In the genomic region with DNA sequence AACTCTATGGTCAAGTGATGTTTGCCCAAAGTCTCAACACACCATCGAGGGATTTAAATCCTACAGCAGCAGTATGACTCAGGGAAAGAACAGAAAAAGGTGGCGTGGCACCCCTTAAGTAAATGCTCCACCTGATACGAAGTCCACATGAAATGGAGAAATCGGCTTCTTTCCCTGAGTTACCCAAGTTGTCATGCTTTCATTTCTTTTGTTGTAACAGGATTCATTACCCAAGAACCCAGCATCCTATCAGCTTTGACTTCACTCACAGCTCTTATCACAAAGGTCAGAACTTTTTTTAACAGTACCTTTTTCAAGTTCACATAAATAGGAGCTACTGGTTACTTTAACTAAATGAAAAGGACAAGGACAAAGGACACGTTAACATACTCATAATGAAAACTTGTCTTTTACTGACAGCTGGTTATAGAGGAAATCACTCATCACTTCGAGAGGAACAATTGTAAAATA, we compare ENCODE assay signal across 16 cellular contexts.
DNase-seq lines count a peak whose midpoint lies in the region; ATAC-seq and TF ChIP-seq lines count a peak whose summit lies in the region.
"Had no signal": no experiment of that assay in that cellular context is flagged by ENCODE, and none has a peak within 500 bp of the region (broad histone marks: within the 10 kb centered on the region; RNA-seq: fewer than 3 reads in every experiment).

No MANE protein-coding gene starts in this region.

- no peak overlapping the region for H3K4me3 ChIP-seq in mucosa of descending colon
- no peak overlapping the region for H3K4me3 ChIP-seq in upper lobe of left lung
- H3K4me3 ChIP-seq: GM23338, tibial nerve had no signal

- peaks cover 33% of the 10 kb centered on the region for H3K4me1 ChIP-seq in mucosa of descending colon (ENCODE audit: low read depth)
- H3K4me1 ChIP-seq in upper lobe of left lung: peaks cover 32 to 49% (median 36%) of the 10 kb centered on the region in 4 donors

- H3K27ac ChIP-seq in upper lobe of left lung: peak overlapping the region in 3 of 4 donors; percentile 7 to 57 (median 16)

- intact Hi-C loops in mucosa of descending colon (cut with DNase I, micrococcal nuclease): no loop called here

- no peak for TF ChIP-seq POLR2A in upper lobe of left lung (IDR thresholded peaks at IDR 0.05)

- TF ChIP-seq CTCF in mucosa of descending colon (IDR thresholded peaks at IDR 0.05) (no peak), upper lobe of left lung (IDR thresholded peaks at IDR 0.05) (no peak), mesothelial cell of epicardium (IDR thresholded peaks at IDR 0.05; ENCODE audit: unreplicated experiment) (no peak), HFFc6 (IDR thresholded peaks at IDR 0.05) (no peak)

- H3K36me3 Mint-ChIP-seq in activated T-cell treated with anti-CD3 and anti-CD28 coated beads, Interleukin-2, amount 50 U/mL, for 4 hours (ENCODE audit: insufficient read depth): peaks cover 45% of the 10 kb centered on the region
- peaks cover 33% of the 10 kb centered on the region for H3K36me3 Mint-ChIP-seq in activated naive CD8-positive, alpha-beta T cell treated with anti-CD3 and anti-CD28 coated beads, Interleukin-2, amount 10 ng/mL, durations not matched to agents 7 days and 5 days
- no peaks in the 10 kb centered on the region for H3K36me3 Mint-ChIP-seq in mesothelial cell of epicardium
- H3K36me3 Mint-ChIP-seq in HFFc6 (ENCODE audit: low read depth): no peaks in the 10 kb centered on the region; the same call in 1 of the 2 replicates

- ATAC-seq in activated T-cell treated with anti-CD3 and anti-CD28 coated beads, Interleukin-2, amount 50 U/mL, for 4 hours: peak in 1 of 2 donors; percentile 13
- ATAC-seq in activated naive CD8-positive, alpha-beta T cell treated with anti-CD3 and anti-CD28 coated beads, Interleukin-2, amount 10 ng/mL, durations not matched to agents 7 days and 5 days (ENCODE audit: low read depth): no peak
- ATAC-seq in mucosa of descending colon (peak; percentile 77), upper lobe of left lung (ENCODE audit: low FRiP score in 2 of 2) (peak in 1 of 2 donors; percentile 3), GM21360 (IDR thresholded peaks at IDR 0.05; ENCODE audit: unreplicated experiment) (no peak)
- ATAC-seq: GM23338 had no signal

- H3K27me3 ChIP-seq in upper lobe of left lung: no peaks in the 10 kb centered on the region
- H3K27me3 ChIP-seq: tibial nerve had no signal

- H3K9me3 Mint-ChIP-seq in activated T-cell treated with anti-CD3 and anti-CD28 coated beads, Interleukin-2, amount 50 U/mL, for 4 hours: no peaks in the 10 kb centered on the region
- H3K9me3 Mint-ChIP-seq in activated naive CD8-positive, alpha-beta T cell treated with anti-CD3 and anti-CD28 coated beads, Interleukin-2, amount 10 ng/mL, durations not matched to agents 7 days and 5 days: no peaks in the 10 kb centered on the region
- H3K9me3 Mint-ChIP-seq in mesothelial cell of epicardium (no peaks in the 10 kb centered on the region), HFFc6 (no peaks in the 10 kb centered on the region)
- H3K9me3 Mint-ChIP-seq: GM23338, neural crest cell had no signal

- peak overlapping the region; percentile 13 for H3K4me3 Mint-ChIP-seq in activated T-cell treated with anti-CD3 and anti-CD28 coated beads, Interleukin-2, amount 50 U/mL, for 4 hours
- no peak overlapping the region for H3K4me3 Mint-ChIP-seq in activated naive CD8-positive, alpha-beta T cell treated with anti-CD3 and anti-CD28 coated beads, Interleukin-2, amount 10 ng/mL, durations not matched to agents 7 days and 5 days
- H3K4me3 Mint-ChIP-seq in mesothelial cell of epicardium (no peak overlapping the region), HFFc6 (no peak overlapping the region)
- H3K4me3 Mint-ChIP-seq: GM23338, neural crest cell had no signal

- no peaks in the 10 kb centered on the region for H3K27me3 Mint-ChIP-seq in activated T-cell treated with anti-CD3 and anti-CD28 coated beads, Interleukin-2, amount 50 U/mL, for 4 hours (ENCODE audit: low read depth)
- no peaks in the 10 kb centered on the region for H3K27me3 Mint-ChIP-seq in activated naive CD8-positive, alpha-beta T cell treated with anti-CD3 and anti-CD28 coated beads, Interleukin-2, amount 10 ng/mL, durations not matched to agents 7 days and 5 days
- H3K27me3 Mint-ChIP-seq in mesothelial cell of epicardium (ENCODE audit: low read depth) (no peaks in the 10 kb centered on the region), HFFc6 (ENCODE audit: insufficient read depth) (no peaks in the 10 kb centered on the region)

- no peak for TF ChIP-seq EP300 in upper lobe of left lung (IDR thresholded peaks at IDR 0.05)

- H3K4me1 Mint-ChIP-seq in activated T-cell treated with anti-CD3 and anti-CD28 coated beads, Interleukin-2, amount 50 U/mL, for 4 hours (ENCODE audit: low read depth): peaks cover 86% of the 10 kb centered on the region
- peaks cover 61% of the 10 kb centered on the region for H3K4me1 Mint-ChIP-seq in activated naive CD8-positive, alpha-beta T cell treated with anti-CD3 and anti-CD28 coated beads, Interleukin-2, amount 10 ng/mL, durations not matched to agents 7 days and 5 days
- peaks cover 38% of the 10 kb centered on the region for H3K4me1 Mint-ChIP-seq in mesothelial cell of epicardium
- peaks cover 45% of the 10 kb centered on the region for H3K4me1 Mint-ChIP-seq in HFFc6 (ENCODE audit: low read depth)

- POLR2A ChIA-PET in activated naive CD8-positive, alpha-beta T cell treated with anti-CD3 and anti-CD28 coated beads, Interleukin-2, amount 10 ng/mL, durations not matched to agents 7 days and 5 days (lab: Charles Lee): interaction anchor here (0.8 kb wide), 1 partner anchor 19 kb away, joined by 4 read pairs; no protein-coding TSS in a partner anchor

- DNase-seq in activated T-cell treated with anti-CD3 and anti-CD28 coated beads, Interleukin-2, amount 50 U/mL, for 4 hours: no peak
- DNase-seq in activated T-cell treated with anti-CD3 and anti-CD28 coated beads, Interleukin-2, amount 50 U/mL, for 1 hour: no peak
- DNase-seq in activated naive CD8-positive, alpha-beta T cell treated with anti-CD3 and anti-CD28 coated beads, Interleukin-2, amount 10 ng/mL, durations not matched to agents 7 days and 5 days: no peak
- DNase-seq in mucosa of descending colon (no peak), upper lobe of left lung (no peak), mesothelial cell of epicardium (ENCODE audit: low spot score in 2 of 2, unreplicated experiment in 2 of 2) (no peak), HFFc6 (no peak)
- DNase-seq: amygdala, DND-41, foreskin fibroblast, islet precursor cell, MM.1S had no signal

- H3K36me3 ChIP-seq in mucosa of descending colon (ENCODE audit: low read depth): no peaks in the 10 kb centered on the region
- H3K36me3 ChIP-seq in upper lobe of left lung: peaks cover 0 to 5% (median 1%) of the 10 kb centered on the region in 4 donors
- H3K36me3 ChIP-seq: tibial nerve had no signal

- H3K9me3 ChIP-seq in mucosa of descending colon: no peaks in the 10 kb centered on the region
- H3K9me3 ChIP-seq in upper lobe of left lung: no peaks in the 10 kb centered on the region
- H3K9me3 ChIP-seq: tibial nerve had no signal

- H3K27ac Mint-ChIP-seq in activated naive CD8-positive, alpha-beta T cell treated with anti-CD3 and anti-CD28 coated beads, Interleukin-2, amount 10 ng/mL, durations not matched to agents 7 days and 5 days: peak overlapping the region; percentile 65
- H3K27ac Mint-ChIP-seq in mesothelial cell of epicardium (no peak overlapping the region), HFFc6 (no peak overlapping the region)

- 39 to 51% methylated on average over 6 of the region's 6 CpGs for WGBS in upper lobe of left lung, 2 donors
